ENCODE assay signal across 16 cellular contexts in genomic region chr3:45417949-45418847, GRCh38. TPM values are rescaled to one million over a fixed set of nuclear protein-coding genes. Genes with fewer than 3 reads are reported as not detected.
A peak's percentile ranks its signal among the peaks of the same experiment; 100 is the strongest.
DNase-seq lines count a peak whose midpoint lies in the region; ATAC-seq and TF ChIP-seq lines count a peak whose summit lies in the region.
"Had no signal": no experiment of that assay in that cellular context is flagged by ENCODE, and none has a peak within 500 bp of the region (broad histone marks: within the 10 kb centered on the region; RNA-seq: fewer than 3 reads in every experiment).

No MANE protein-coding gene starts in this region.

- H3K27ac ChIP-seq in 22Rv1, result peak overlapping the region; percentile 94
- H3K27ac ChIP-seq: GM23248 had no signal

- ATAC-seq in esophagus mucosa (peak; percentile 96), HG03280 (IDR thresholded peaks at IDR 0.05; ENCODE audit: unreplicated experiment) (no peak)
- ATAC-seq: effector memory CD8-positive, alpha-beta T cell; stimulated activated memory B cell treated with anti-CD40 and anti-IgM and Interleukin-4, amounts not matched to agents 10 μg/mL and 1 μg/mL and 100 μg/mL, for 72 hours had no signal

- no peaks in the 10 kb centered on the region for H3K9me3 Mint-ChIP-seq in activated naive CD8-positive, alpha-beta T cell treated with anti-CD3 and anti-CD28 coated beads for 36 hours
- H3K9me3 Mint-ChIP-seq: brain; effector memory CD8-positive, alpha-beta T cell; stimulated activated memory B cell treated with anti-CD40 and anti-IgM and Interleukin-4, amounts not matched to agents 10 μg/mL and 1 μg/mL and 100 μg/mL, for 72 hours had no signal

- no peak overlapping the region for H3K4me3 Mint-ChIP-seq in activated naive CD8-positive, alpha-beta T cell treated with anti-CD3 and anti-CD28 coated beads for 36 hours
- H3K4me3 Mint-ChIP-seq: brain; effector memory CD8-positive, alpha-beta T cell; stimulated activated memory B cell treated with anti-CD40 and anti-IgM and Interleukin-4, amounts not matched to agents 10 μg/mL and 1 μg/mL and 100 μg/mL, for 72 hours had no signal

- peaks cover 4% of the 10 kb centered on the region for H3K4me1 Mint-ChIP-seq in activated naive CD8-positive, alpha-beta T cell treated with anti-CD3 and anti-CD28 coated beads for 36 hours
- H3K4me1 Mint-ChIP-seq: stimulated activated memory B cell treated with anti-CD40 and anti-IgM and Interleukin-4, amounts not matched to agents 10 μg/mL and 1 μg/mL and 100 μg/mL, for 72 hours had no signal

- TF ChIP-seq CTCF in 22Rv1 (IDR thresholded peaks at IDR 0.05), result no peak

- DNase-seq in HT-29 (ENCODE audit: low spot score), result peak; percentile 73
- DNase-seq in NCI-H69 (lab: John Stamatoyannopoulos, UW), result peak; percentile 71
- no peak for DNase-seq in DMS 273 (lab: John Stamatoyannopoulos, UW; ENCODE audit: unreplicated experiment)
- no peak for DNase-seq in activated naive CD8-positive, alpha-beta T cell treated with anti-CD3 and anti-CD28 coated beads for 36 hours
- DNase-seq in stimulated activated CD8-positive, alpha-beta memory T cell treated with anti-CD3 and anti-CD28 coated beads, Interleukin-4, amount 100 ng/mL, for 48 hours, result no peak
- DNase-seq: activated CD4-positive, CD25-positive, alpha-beta regulatory T cell; activated naive CD4-positive, alpha-beta T cell; DMS 273 treated with DMSO at 0.1 percent for 48 hours; effector memory CD8-positive, alpha-beta T cell; GM23248; NCI-H2171 had no signal

- no peaks in the 10 kb centered on the region for H3K27me3 Mint-ChIP-seq in activated naive CD8-positive, alpha-beta T cell treated with anti-CD3 and anti-CD28 coated beads for 36 hours
- H3K27me3 Mint-ChIP-seq: brain; effector memory CD8-positive, alpha-beta T cell; stimulated activated memory B cell treated with anti-CD40 and anti-IgM and Interleukin-4, amounts not matched to agents 10 μg/mL and 1 μg/mL and 100 μg/mL, for 72 hours had no signal

- H3K27ac Mint-ChIP-seq in activated naive CD8-positive, alpha-beta T cell treated with anti-CD3 and anti-CD28 coated beads for 36 hours, result no peak overlapping the region
- H3K27ac Mint-ChIP-seq: brain; effector memory CD8-positive, alpha-beta T cell; stimulated activated memory B cell treated with anti-CD40 and anti-IgM and Interleukin-4, amounts not matched to agents 10 μg/mL and 1 μg/mL and 100 μg/mL, for 72 hours had no signal

- H3K36me3 Mint-ChIP-seq in activated naive CD8-positive, alpha-beta T cell treated with anti-CD3 and anti-CD28 coated beads for 36 hours, result peaks cover 6% of the 10 kb centered on the region

RNA-seq across cellular contexts. Expression of gene LARS2, which starts 29.8 kb away (rescaled TPM):
- 11.3 and 14.3 TPM in 2 replicates for total RNA-seq in HT-29 (2014; rRNA removed; shearing (Covaris generic))
- 14.7 TPM for total RNA-seq in esophagus mucosa
- total RNA-seq in activated naive CD8-positive, alpha-beta T cell treated with anti-CD3 and anti-CD28 coated beads for 36 hours, result 10 to 100 TPM; 39.4 to 42.1 TPM

Comparison
In these comparisons a context has a peak if more than half of its experiments do, and no peak if none do; other contexts are left out.
1. DNase-seq: peak in HT-29 (single experiment) and NCI-H69 (single experiment); none in DMS 273 (single experiment), activated naive CD8-positive, alpha-beta T cell treated with anti-CD3 and anti-CD28 coated beads for 36 hours (single experiment) and stimulated activated CD8-positive, alpha-beta memory T cell treated with anti-CD3 and anti-CD28 coated beads, Interleukin-4, amount 100 ng/mL, for 48 hours (single experiment).